Comparison of ENCODE assay signal across 21 cellular contexts in the genomic region with DNA sequence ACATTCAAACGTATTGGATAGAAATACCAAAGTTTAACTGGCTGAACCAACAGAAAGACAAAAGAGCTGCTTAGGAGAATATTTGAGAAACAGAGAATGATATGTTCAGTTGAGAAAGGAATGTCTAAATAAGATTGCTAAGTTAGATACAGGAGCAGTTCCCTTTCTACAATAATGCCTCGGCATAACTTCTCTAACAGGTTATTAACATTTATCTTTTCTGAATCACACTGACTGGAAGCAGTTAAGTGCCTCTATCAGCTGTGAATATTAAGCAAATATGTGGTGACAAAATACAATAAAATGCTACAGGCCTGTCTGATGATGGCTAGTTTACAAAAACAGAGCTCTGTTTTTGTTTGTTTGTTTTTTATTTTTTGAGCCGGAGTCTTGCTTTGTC.
DNase-seq lines count a peak whose midpoint lies in the region; ATAC-seq, FAIRE-seq and TF ChIP-seq lines count a peak whose summit lies in the region.
"Had no signal": no experiment of that assay in that cellular context is flagged by ENCODE, and none has a peak within 500 bp of the region (broad histone marks: within the 10 kb centered on the region; RNA-seq: fewer than 3 reads in every experiment).

No MANE protein-coding gene starts in this region.

- no peak overlapping the region for H2BK5ac ChIP-seq in trophoblast cell (ENCODE audit: low read depth, low read length, poor library complexity)

- H3K27me3 ChIP-seq in PC-3 (ENCODE audit: low read length) (no peaks in the 10 kb centered on the region), K562 (ENCODE audit: control insufficient read depth in 2 of 2, insufficient read depth in 2 of 2, low read length in 2 of 2) (no peaks in the 10 kb centered on the region), trophoblast cell (ENCODE audit: insufficient read depth, low read length) (no peaks in the 10 kb centered on the region)
- H3K27me3 ChIP-seq: BLaER1 treated with 17β-estradiol and CSF1 and Interleukin-3, amounts not matched to agents 10 nM and 100 nM had no signal

- no peak overlapping the region for H3K27ac ChIP-seq in PC-3 (ENCODE audit: low read length)
- H3K27ac ChIP-seq in K562 (ENCODE audit: extremely low read depth, low read depth, low read length), result no peak overlapping the region
- peak overlapping the region; percentile 88 for H3K27ac ChIP-seq in trophoblast cell (ENCODE audit: low read depth, low read length)
- H3K27ac ChIP-seq: BLaER1 treated with 17β-estradiol and CSF1 and Interleukin-3, amounts not matched to agents 10 nM and 100 nM; GM23248 had no signal

- no peak overlapping the region for H3K4ac ChIP-seq in trophoblast cell (ENCODE audit: low read depth, low read length)

- TF ChIP-seq CTCF in PC-3 (conservative IDR thresholded peaks at IDR 0.05; ENCODE audit: low read depth, low read length), result no peak
- TF ChIP-seq CTCF in K562 (IDR thresholded peaks at IDR 0.05 in 2 of 3, conservative IDR thresholded peaks at IDR 0.05 in 1 of 3; ENCODE audit: insufficient read depth in 2 of 3, low read depth in 1 of 3, low read length in 3 of 3), result no peak

- POLR2A ChIA-PET in PC-3 (lab: Charles Lee; ENCODE audit: unreplicated experiment), result interaction anchor here (0.6 kb wide), 1 partner anchor 57 kb away, joined by 4 read pairs; no protein-coding TSS in a partner anchor
- POLR2A ChIA-PET in K562 (lab: Yijun Ruan, JAX), result interaction anchor here (0.7 to 1.0 kb wide), 3 partner anchors 9 to 219 kb away, joined by 3 read pairs; no protein-coding TSS in a partner anchor

- H3K23ac ChIP-seq in trophoblast cell (ENCODE audit: low read length), result no peak overlapping the region

- H3K14ac ChIP-seq in trophoblast cell (ENCODE audit: low read length), result no peak overlapping the region

- in situ Hi-C loops in K562 (cut with MboI), result no loop called here

- H3K4me3 Mint-ChIP-seq in activated naive CD4-positive, alpha-beta T cell treated with anti-CD3 and anti-CD28 coated beads for 36 hours, result no peak overlapping the region
- H3K4me3 Mint-ChIP-seq: CD4-positive, alpha-beta T cell had no signal

- H3K4me1 ChIP-seq in PC-3 (ENCODE audit: insufficient read depth, low read length) (no peaks in the 10 kb centered on the region), K562 (replicated peaks in 1 of 2; ENCODE audit: control insufficient read depth in 2 of 2, insufficient read depth in 2 of 2, low read length in 2 of 2) (peaks cover under 1 to 2% of the 10 kb centered on the region in 2 experiments; a peak in 4 of 5 replicates), trophoblast cell (ENCODE audit: control insufficient read depth in 1 of 2, insufficient read depth in 2 of 2, low read length in 2 of 2) (peaks cover 17 to 26% of the 10 kb centered on the region in 2 experiments)
- H3K4me1 ChIP-seq: BLaER1 treated with 17β-estradiol and CSF1 and Interleukin-3, amounts not matched to agents 10 nM and 100 nM had no signal

- no peaks in the 10 kb centered on the region for H3K36me3 Mint-ChIP-seq in activated naive CD4-positive, alpha-beta T cell treated with anti-CD3 and anti-CD28 coated beads for 36 hours (ENCODE audit: low read depth)

- no peak overlapping the region for H4K8ac ChIP-seq in trophoblast cell (ENCODE audit: low read depth, low read length)

- peaks cover 5% of the 10 kb centered on the region for H3K27me3 Mint-ChIP-seq in activated naive CD4-positive, alpha-beta T cell treated with anti-CD3 and anti-CD28 coated beads for 36 hours (ENCODE audit: low read depth)

- FAIRE-seq in K562 (lab: Jason Lieb, UNC), result no peak
- FAIRE-seq: D721Med, GM12892, GM19239 had no signal

- H2AFZ ChIP-seq in PC-3 (ENCODE audit: low read length), result no peak overlapping the region
- peak overlapping the region; percentile 42 for H2AFZ ChIP-seq in K562 (ENCODE audit: low read depth, low read length)
- no peak overlapping the region for H2AFZ ChIP-seq in trophoblast cell (ENCODE audit: insufficient read depth, low read length, poor library complexity)
- H2AFZ ChIP-seq: GM23248 had no signal

- H4K20me1 ChIP-seq in PC-3 (ENCODE audit: low read length) (no peaks in the 10 kb centered on the region), K562 (replicated peaks; ENCODE audit: control insufficient read depth, insufficient read depth, low read length) (no peaks in the 10 kb centered on the region)
- H4K20me1 ChIP-seq: BLaER1 treated with 17β-estradiol and CSF1 and Interleukin-3, amounts not matched to agents 10 nM and 100 nM had no signal

- no peaks in the 10 kb centered on the region for H3K4me1 Mint-ChIP-seq in activated naive CD4-positive, alpha-beta T cell treated with anti-CD3 and anti-CD28 coated beads for 36 hours (ENCODE audit: low read depth)

- H3K36me3 ChIP-seq in PC-3 (ENCODE audit: low read depth, low read length) (no peaks in the 10 kb centered on the region), K562 (ENCODE audit: control insufficient read depth, insufficient read depth, low read length) (no peaks in the 10 kb centered on the region), trophoblast cell (ENCODE audit: control insufficient read depth in 1 of 2, insufficient read depth in 2 of 2, low read length in 2 of 2) (no peaks in the 10 kb centered on the region)
- H3K36me3 ChIP-seq: BLaER1 treated with 17β-estradiol and CSF1 and Interleukin-3, amounts not matched to agents 10 nM and 100 nM had no signal

- no peaks in the 10 kb centered on the region for H3F3A ChIP-seq in PC-3 (ENCODE audit: low read length, unreplicated experiment)

- H2BK12ac ChIP-seq in trophoblast cell (ENCODE audit: low read length), result no peak overlapping the region

- peak overlapping the region; percentile 72 for H4K91ac ChIP-seq in trophoblast cell (ENCODE audit: low read depth, low read length)

- CTCF ChIA-PET in PC-3 (lab: Charles Lee), result no interaction called here
- CTCF ChIA-PET in K562 (lab: Yijun Ruan, JAX; ENCODE audit: low intra/inter-chr PET ratio), result no interaction called here
- CTCF ChIA-PET in activated naive CD4-positive, alpha-beta T cell treated with anti-CD3 and anti-CD28 coated beads for 36 hours (lab: Charles Lee), result no interaction called here

- peaks cover 25% of the 10 kb centered on the region for H3K79me1 ChIP-seq in trophoblast cell (ENCODE audit: low read length)

- no peak overlapping the region for H3K4me3 ChIP-seq in PC-3 (ENCODE audit: low read length)
- no peak overlapping the region for H3K4me3 ChIP-seq in K562
- no peak overlapping the region for H3K4me3 ChIP-seq in trophoblast cell (ENCODE audit: low read depth, low read length)
- H3K4me3 ChIP-seq: BLaER1 treated with 17β-estradiol and CSF1 and Interleukin-3, amounts not matched to agents 10 nM and 100 nM; GM23248 had no signal

- no peak for TF ChIP-seq EP300 in K562 (IDR thresholded peaks at IDR 0.05; ENCODE audit: low read length)

- H3K9me1 ChIP-seq in K562 (ENCODE audit: control insufficient read depth, insufficient read depth, low read length), result no peaks in the 10 kb centered on the region

- TF ChIP-seq RAD21 in K562 (CRISPR knock-in tag; conservative IDR thresholded peaks at IDR 0.05 in 1 of 2, IDR thresholded peaks at IDR 0.05 in 1 of 2), result no peak

- H3K9me2 ChIP-seq in PC-3 (replicated peaks; ENCODE audit: low read length), result no peaks in the 10 kb centered on the region

- H3K9me3 ChIP-seq in PC-3 (ENCODE audit: low read length) (no peaks in the 10 kb centered on the region), K562 (replicated peaks; ENCODE audit: control insufficient read depth, insufficient read depth, low read depth, low read length) (no peaks in the 10 kb centered on the region), trophoblast cell (ENCODE audit: insufficient read depth, low read depth, low read length) (peaks cover 2% of the 10 kb centered on the region)
- H3K9me3 ChIP-seq: BLaER1 treated with 17β-estradiol and CSF1 and Interleukin-3, amounts not matched to agents 10 nM and 100 nM had no signal

- H3K9ac ChIP-seq in PC-3 (ENCODE audit: low read length), result no peak overlapping the region
- no peak overlapping the region for H3K9ac ChIP-seq in K562 (ENCODE audit: insufficient read depth in 1 of 2, low read depth in 2 of 2, low read length in 2 of 2)
- H3K9ac ChIP-seq in trophoblast cell (ENCODE audit: low read length), result no peak overlapping the region
- H3K9ac ChIP-seq: BLaER1 treated with 17β-estradiol and CSF1 and Interleukin-3, amounts not matched to agents 10 nM and 100 nM; GM23248 had no signal

- H4K12ac ChIP-seq in trophoblast cell (ENCODE audit: low read depth, low read length), result no peak overlapping the region

- DNase-seq in EH (ENCODE audit: low read depth), result peak; percentile 6
- peak; percentile 25 for DNase-seq in PC-3
- no peak for DNase-seq in K562 (ENCODE audit: extremely low read depth in 1 of 4, low spot score in 3 of 4)
- peak; percentile 40 to 92 for DNase-seq in trophoblast cell
- no peak for DNase-seq in islet precursor cell
- no peak for DNase-seq in putamen (ENCODE audit: low spot score)
- DNase-seq in activated naive CD4-positive, alpha-beta T cell treated with anti-CD3 and anti-CD28 coated beads for 36 hours, result no peak
- DNase-seq: ACHN; CD4-positive, alpha-beta T cell; COR-L47; DMS153; DMS79 treated with DMSO at 0.1 percent for 48 hours; GDM1; GM23248; H7; IMR-90 had no signal

- TF ChIP-seq POLR2A in K562 (conservative IDR thresholded peaks at IDR 0.05), result no peak

- no peak overlapping the region for H3K18ac ChIP-seq in trophoblast cell (ENCODE audit: low read length)

- no TSS peak for BruUV-seq in PC-3 (replicated peaks; lab: Mats Ljungman, UMichigan)
- BruUV-seq in K562 (replicated peaks; lab: Mats Ljungman, UMichigan), result no TSS peak

- H3K4me2 ChIP-seq in PC-3 (ENCODE audit: low read length) (no peak overlapping the region), K562 (ENCODE audit: insufficient read depth, low read length) (no peak overlapping the region), trophoblast cell (ENCODE audit: low read length) (no peak overlapping the region)
- H3K4me2 ChIP-seq: BLaER1 treated with 17β-estradiol and CSF1 and Interleukin-3, amounts not matched to agents 10 nM and 100 nM had no signal

- H3K79me2 ChIP-seq in PC-3 (ENCODE audit: low read length), result no peaks in the 10 kb centered on the region
- no peaks in the 10 kb centered on the region for H3K79me2 ChIP-seq in K562 (ENCODE audit: control insufficient read depth, insufficient read depth, low read length)
- H3K79me2 ChIP-seq in trophoblast cell (ENCODE audit: control insufficient read depth, insufficient read depth, low read length, poor library complexity), result peaks cover 1% of the 10 kb centered on the region

- intact Hi-C loops in PC-3 (cut with micrococcal nuclease), result no loop called here
- intact Hi-C loops in K562 (cut with micrococcal nuclease), result no loop called here
- intact Hi-C loops in activated naive CD4-positive, alpha-beta T cell treated with anti-CD3 and anti-CD28 coated beads for 36 hours (cut with micrococcal nuclease), result no loop called here

- H2BK120ac ChIP-seq in trophoblast cell (ENCODE audit: insufficient read depth, low read length, poor library complexity), result peak overlapping the region; percentile 21

- H3K9me3 Mint-ChIP-seq in activated naive CD4-positive, alpha-beta T cell treated with anti-CD3 and anti-CD28 coated beads for 36 hours, result no peaks in the 10 kb centered on the region
- H3K9me3 Mint-ChIP-seq: CD4-positive, alpha-beta T cell had no signal

- WGBS in K562 (ENCODE audit: insufficient coverage, low coverage, missing lambda C conversion rate), result 31% methylated on average over 3 of the region's 3 CpGs
- WGBS in trophoblast cell (ENCODE audit: extremely low coverage, insufficient coverage, insufficient read length), result no CpG with 5 or more reads among the region's 3 CpGs

- H3K27ac Mint-ChIP-seq in activated naive CD4-positive, alpha-beta T cell treated with anti-CD3 and anti-CD28 coated beads for 36 hours, result no peak overlapping the region
- H3K27ac Mint-ChIP-seq: CD4-positive, alpha-beta T cell had no signal

- no peak for ATAC-seq in PC-3
- no peak for ATAC-seq in K562
- ATAC-seq in HG03139 (IDR thresholded peaks at IDR 0.05; ENCODE audit: unreplicated experiment), result no peak

- H2AK5ac ChIP-seq in trophoblast cell (ENCODE audit: low read length), result no peak overlapping the region

Comparison
In these comparisons a context has a peak if more than half of its experiments do, and no peak if none do; other contexts are left out.
1. DNase-seq: peak in EH (single experiment), PC-3 (single experiment) and trophoblast cell (2 of 2); none in K562 (0 of 4), islet precursor cell (single experiment), putamen (single experiment) and activated naive CD4-positive, alpha-beta T cell treated with anti-CD3 and anti-CD28 coated beads for 36 hours (single experiment).